Comparison of ENCODE assay signal across 32 cellular contexts in genomic region chr1:205494119-205494518, GRCh38. TPM values are rescaled to one million over a fixed set of nuclear protein-coding genes. Genes with fewer than 3 reads are reported as not detected.
DNase-seq lines count a peak whose midpoint lies in the region; ATAC-seq, FAIRE-seq and TF ChIP-seq lines count a peak whose summit lies in the region.
"Had no signal": no experiment of that assay in that cellular context is flagged by ENCODE, and none has a peak within 500 bp of the region (broad histone marks: within the 10 kb centered on the region; RNA-seq: fewer than 3 reads in every experiment).

No MANE protein-coding gene starts in this region.

- H2AFZ ChIP-seq in HepG2 (ENCODE audit: low read length) = no peak overlapping the region

- TF ChIP-seq POLR2A in HepG2 (IDR thresholded peaks at IDR 0.05; ENCODE audit: insufficient read depth in 1 of 2, low read depth in 2 of 2, low read length in 2 of 2) (no peak), right lobe of liver (IDR thresholded peaks at IDR 0.05) (no peak)

- peaks cover 89% of the 10 kb centered on the region for H3K4me1 ChIP-seq in HepG2 (ENCODE audit: insufficient read depth, low read length)
- H3K4me1 ChIP-seq in right lobe of liver = no peaks in the 10 kb centered on the region
- H3K4me1 ChIP-seq: Caco-2 had no signal

- intact Hi-C loops in HepG2 (cut with micrococcal nuclease; ENCODE audit: unreplicated experiment) (no loop called here), right lobe of liver (cut with DNase I) (no loop called here)

- peaks cover 0 to 14% of the 10 kb centered on the region in 2 experiments; a peak in 2 of 5 replicates for H3K27me3 ChIP-seq in HepG2 (ENCODE audit: control insufficient read depth in 1 of 2, insufficient read depth in 2 of 2, low read length in 2 of 2)
- H3K27me3 ChIP-seq in right lobe of liver = no peaks in the 10 kb centered on the region
- H3K27me3 ChIP-seq: ascending aorta, sigmoid colon, transverse colon had no signal

- TF ChIP-seq EP300 in HepG2 (IDR thresholded peaks at IDR 0.05; ENCODE audit: low read depth in 2 of 2, low read length in 2 of 2) (no peak), HepG2 (CRISPR knock-in tag; IDR thresholded peaks at IDR 0.05; ENCODE audit: borderline replicate concordance) (no peak)

- in situ Hi-C loops in HepG2 (cut with HindIII; ENCODE audit: extremely low pct_ligation_motif_present, low pct_unique_long_range_greater_than_20kb) = no loop called here

- FAIRE-seq in HepG2 (lab: Jason Lieb, UNC) = no peak
- FAIRE-seq: islet of Langerhans, RCC 7860 had no signal

- no peak for DNase-seq in HepG2 (ENCODE audit: low spot score)
- DNase-seq in right lobe of liver = no peak
- DNase-seq in NCI-H1694 treated with DMSO at 0.1 percent for 48 hours (lab: John Stamatoyannopoulos, UW) = peak; percentile 60
- DNase-seq in left kidney (ENCODE audit: low read depth, low spot score) = peak; percentile 55
- DNase-seq in activated CD8-positive, alpha-beta memory T cell treated with anti-CD3 and anti-CD28 coated beads, Interleukin-2, amount 50 U/mL, for 48 hours = no peak
- DNase-seq: activated CD4-positive, alpha-beta T cell treated with anti-CD3 and anti-CD28 coated beads, Interleukin-2, amount 10 ng/mL, durations not matched to agents 7 days and 5 days; activated gamma-delta T cell; activated T-cell treated with anti-CD3 and anti-CD28 coated beads, Interleukin-2, amount 50 U/mL, for 24 hours; Caco-2; cortex of kidney; DND-41; KG1; left lung; MM.1S; NCI-H1417 treated with DMSO at 0.1 percent for 48 hours; NCI-H2081 treated with DMSO at 0.1 percent for 48 hours; NCI-H226; NCI-H526 treated with DMSO at 0.1 percent for 48 hours; sigmoid colon; SJCRH30; stimulated activated CD4-positive, alpha-beta T cell treated with anti-CD3 and anti-CD28 coated beads, Interleukin-4, amount 100 ng/mL, for 1 hour; transverse colon had no signal

- ATAC-seq in HepG2 (peak; percentile 31; the same call in 2 of the 3 replicates), right lobe of liver (no peak), GM21367 (IDR thresholded peaks at IDR 0.05; ENCODE audit: unreplicated experiment) (no peak), HG03095 (IDR thresholded peaks at IDR 0.05; ENCODE audit: unreplicated experiment) (no peak)
- ATAC-seq: left lung, WTC11 had no signal

- H3K36me3 ChIP-seq in HepG2 (replicated peaks in 1 of 2; ENCODE audit: control insufficient read depth in 1 of 2, insufficient read depth in 2 of 2, low read length in 2 of 2) (no peaks in the 10 kb centered on the region), right lobe of liver (no peaks in the 10 kb centered on the region)
- H3K36me3 ChIP-seq: ascending aorta, left lung, neutrophil, sigmoid colon, SJCRH30, transverse colon had no signal

- BruUV-seq in HepG2 (replicated peaks; lab: Mats Ljungman, UMichigan) = no TSS peak

- H3K9me3 ChIP-seq in HepG2 (ENCODE audit: low read length) = no peaks in the 10 kb centered on the region
- H3K9me3 ChIP-seq in right lobe of liver = no peaks in the 10 kb centered on the region
- H3K9me3 ChIP-seq: ascending aorta, Caco-2, left lung, neutrophil, sigmoid colon, SJCRH30, transverse colon had no signal

- CTCF ChIA-PET in HepG2 (lab: Yijun Ruan, JAX; ENCODE audit: low intra/inter-chr PET ratio, low total read pairs) = no interaction called here

- TF ChIP-seq RAD21 in HepG2 (CRISPR knock-in tag; IDR thresholded peaks at IDR 0.05) = no peak

- TF ChIP-seq CTCF in HepG2 (CRISPR knock-in tag; IDR thresholded peaks at IDR 0.05) = peak; percentile 36
- TF ChIP-seq CTCF in right lobe of liver (IDR thresholded peaks at IDR 0.05) = no peak

- H3K27ac ChIP-seq in HepG2 (ENCODE audit: extremely low read length, insufficient read depth, low read length) = no peak overlapping the region
- no peak overlapping the region for H3K27ac ChIP-seq in right lobe of liver
- H3K27ac ChIP-seq: left lung, neutrophil, SJCRH30 had no signal

- 28% methylated on average over 4 of the region's 4 CpGs for WGBS in HepG2 (ENCODE audit: low lambda C conversion rate)
- WGBS in right lobe of liver (ENCODE audit: insufficient coverage, low coverage, low lambda C conversion rate, missing lambda C conversion rate) = 63% methylated on average over 4 of the region's 4 CpGs

- no peak overlapping the region for H3K9ac ChIP-seq in HepG2 (ENCODE audit: insufficient read depth, low read depth, low read length)

- no peaks in the 10 kb centered on the region for H3K79me2 ChIP-seq in HepG2 (ENCODE audit: insufficient read depth, low read length)

- POLR2A ChIA-PET in HepG2 (lab: Yijun Ruan, JAX) = interaction anchor here (1.1 kb wide), 1 partner anchor 44 kb away, joined by 4 read pairs; no protein-coding TSS in a partner anchor

- H4K20me1 ChIP-seq in HepG2 (ENCODE audit: insufficient read depth, low read length) = no peaks in the 10 kb centered on the region

- H3K4me2 ChIP-seq in HepG2 (ENCODE audit: low read depth, low read length) = no peak overlapping the region

- no peak overlapping the region for H3K4me3 ChIP-seq in HepG2 (replicated peaks in 1 of 3; ENCODE audit: insufficient read depth in 1 of 3, low read depth in 2 of 3, low read length in 3 of 3)
- H3K4me3 ChIP-seq in right lobe of liver = no peak overlapping the region
- H3K4me3 ChIP-seq: ascending aorta, left lung, sigmoid colon, SJCRH30, transverse colon had no signal

TF ChIP-seq in HepG2, 621 proteins besides CTCF, POLR2A, EP300 and RAD21:
- TF ChIP-seq ZNF850 (CRISPR knock-in tag; conservative IDR thresholded peaks at IDR 0.05) (no peak), STAG1 (CRISPR knock-in tag; IDR thresholded peaks at IDR 0.05) (peak; percentile 48)
TF ChIP-seq in HepG2: peak in this region for 1.

RNA-seq across cellular contexts. Expression of gene CDK18, which starts 10.3 kb away (rescaled TPM):
- total RNA-seq in HepG2 (2016; rRNA removed; fragmentation: Illumina TruSeq; extraction: Trizol) = 3.2 and 6.4 TPM in 2 replicates
- total RNA-seq in HepG2 (2016; cell fraction: cytosol; rRNA removed; fragmentation: Illumina TruSeq; extraction: Trizol; ENCODE audit: low read depth) = 10.6 and 10.7 TPM in 2 replicates
- total RNA-seq in HepG2 (2016; cell fraction: insoluble cytoplasmic fraction; rRNA removed; fragmentation: Illumina TruSeq; extraction: Trizol) = 3.6 and 7.0 TPM in 2 replicates
- total RNA-seq in HepG2 (2016; cell fraction: membrane; rRNA removed; fragmentation: Illumina TruSeq; extraction: Trizol) = 8.3 and 10.4 TPM in 2 replicates
- 8.2 and 10.1 TPM in 2 replicates for total RNA-seq in HepG2 (2016; cell fraction: nucleus; rRNA removed; fragmentation: Illumina TruSeq; extraction: Trizol)
- polyA plus RNA-seq in HepG2 (2011; rRNA removed) = 38.8 and 45.3 TPM in 2 replicates
- 13.0 and 14.8 TPM in 2 replicates for polyA plus RNA-seq in HepG2 (2011; cell fraction: cytosol; rRNA removed)
- polyA plus RNA-seq in HepG2 (2011; cell fraction: nucleus; rRNA removed) = 224 and 255 TPM in 2 replicates
- 53.5 and 54.3 TPM in 2 replicates for polyA plus RNA-seq in HepG2 (2012)
- polyA plus RNA-seq in HepG2 (2016; cell fraction: cytosol; fragmentation: Illumina TruSeq; extraction: Trizol; ENCODE audit: low read depth) = 5.2 and 5.9 TPM in 2 replicates
- 6.0 and 9.4 TPM in 2 replicates for polyA plus RNA-seq in HepG2 (2016; cell fraction: insoluble cytoplasmic fraction; fragmentation: Illumina TruSeq; extraction: Trizol; ENCODE audit: low read depth)
- polyA plus RNA-seq in HepG2 (2016; cell fraction: membrane; fragmentation: Illumina TruSeq; extraction: Trizol; ENCODE audit: low read depth) = 11.2 and 12.4 TPM in 2 replicates
- polyA plus RNA-seq in HepG2 (2016; cell fraction: nucleus; fragmentation: Illumina TruSeq; extraction: Trizol; ENCODE audit: insufficient read depth, low read depth) = 33.1 and 35.8 TPM in 2 replicates
- 11.0 and 29.7 TPM in 2 replicates for polyA minus RNA-seq in HepG2 (2011; rRNA and poly(A)+ RNA removed; ENCODE audit: low replicate concordance)
- polyA minus RNA-seq in HepG2 (2011; cell fraction: cytosol; rRNA and poly(A)+ RNA removed) = 14.7 and 23.4 TPM in 2 replicates
- 47.0 and 52.3 TPM in 2 replicates for polyA minus RNA-seq in HepG2 (2011; cell fraction: nucleus; rRNA and poly(A)+ RNA removed)
- total RNA-seq in right lobe of liver = 10 to 100 TPM in 3 of 6 experiments, 1 to 10 TPM in 3; 6.3 to 22.3 (median 9.7) TPM

RNA-seq across cellular contexts. Expression of gene BLACAT1, which starts 38.3 kb away (rescaled TPM):
- total RNA-seq in HepG2 (2016; rRNA removed; fragmentation: Illumina TruSeq; extraction: Trizol) (0.42 and 1.2 TPM in 2 replicates), right lobe of liver (under 1 TPM in 1 of 6 experiments, not detected in 5; 0.06 TPM)
- total RNA-seq in HepG2 (2016; cell fraction: cytosol; rRNA removed; fragmentation: Illumina TruSeq; extraction: Trizol; ENCODE audit: low read depth) = 0.18 TPM in 1 of 2 replicates, not detected in the other
- 0.28 and 1.4 TPM in 2 replicates for total RNA-seq in HepG2 (2016; cell fraction: insoluble cytoplasmic fraction; rRNA removed; fragmentation: Illumina TruSeq; extraction: Trizol)
- total RNA-seq in HepG2 (2016; cell fraction: membrane; rRNA removed; fragmentation: Illumina TruSeq; extraction: Trizol) = 0.10 and 0.28 TPM in 2 replicates
- 2.8 and 3.4 TPM in 2 replicates for total RNA-seq in HepG2 (2016; cell fraction: nucleus; rRNA removed; fragmentation: Illumina TruSeq; extraction: Trizol)
- polyA plus RNA-seq in HepG2 (2011; rRNA removed) = 2.7 and 2.8 TPM in 2 replicates
- 1.2 and 1.4 TPM in 2 replicates for polyA plus RNA-seq in HepG2 (2011; cell fraction: cytosol; rRNA removed)
- polyA plus RNA-seq in HepG2 (2011; cell fraction: nucleus; rRNA removed) = 6.9 and 7.0 TPM in 2 replicates
- polyA plus RNA-seq in HepG2 (2012) = 0.36 and 0.88 TPM in 2 replicates
- polyA plus RNA-seq in HepG2 (2016; cell fraction: cytosol; fragmentation: Illumina TruSeq; extraction: Trizol; ENCODE audit: low read depth) = 0.07 and 0.09 TPM in 2 replicates
- 0.48 and 0.52 TPM in 2 replicates for polyA plus RNA-seq in HepG2 (2016; cell fraction: insoluble cytoplasmic fraction; fragmentation: Illumina TruSeq; extraction: Trizol; ENCODE audit: low read depth)
- 0.12 and 0.19 TPM in 2 replicates for polyA plus RNA-seq in HepG2 (2016; cell fraction: membrane; fragmentation: Illumina TruSeq; extraction: Trizol; ENCODE audit: low read depth)
- 2.2 and 2.7 TPM in 2 replicates for polyA plus RNA-seq in HepG2 (2016; cell fraction: nucleus; fragmentation: Illumina TruSeq; extraction: Trizol; ENCODE audit: insufficient read depth, low read depth)
- polyA minus RNA-seq in HepG2 (2011; rRNA and poly(A)+ RNA removed; ENCODE audit: low replicate concordance) = 0.37 and 5.7 TPM in 2 replicates
- 0.79 and 0.97 TPM in 2 replicates for polyA minus RNA-seq in HepG2 (2011; cell fraction: cytosol; rRNA and poly(A)+ RNA removed)
- polyA minus RNA-seq in HepG2 (2011; cell fraction: nucleus; rRNA and poly(A)+ RNA removed) = 9.9 and 10.4 TPM in 2 replicates
- total RNA-seq: ascending aorta, fibroblast of villous mesenchyme, myocyte, posterior vena cava had no signal

Comparison
In these comparisons a context has a peak if more than half of its experiments do, and no peak if none do; other contexts are left out.
1. DNase-seq: peak in NCI-H1694 treated with DMSO at 0.1 percent for 48 hours (single experiment) and left kidney (single experiment); none in HepG2 (single experiment), right lobe of liver (0 of 3) and activated CD8-positive, alpha-beta memory T cell treated with anti-CD3 and anti-CD28 coated beads, Interleukin-2, amount 50 U/mL, for 48 hours (single experiment).